ENCODE assay signal across 8 cellular contexts in the genomic region with DNA sequence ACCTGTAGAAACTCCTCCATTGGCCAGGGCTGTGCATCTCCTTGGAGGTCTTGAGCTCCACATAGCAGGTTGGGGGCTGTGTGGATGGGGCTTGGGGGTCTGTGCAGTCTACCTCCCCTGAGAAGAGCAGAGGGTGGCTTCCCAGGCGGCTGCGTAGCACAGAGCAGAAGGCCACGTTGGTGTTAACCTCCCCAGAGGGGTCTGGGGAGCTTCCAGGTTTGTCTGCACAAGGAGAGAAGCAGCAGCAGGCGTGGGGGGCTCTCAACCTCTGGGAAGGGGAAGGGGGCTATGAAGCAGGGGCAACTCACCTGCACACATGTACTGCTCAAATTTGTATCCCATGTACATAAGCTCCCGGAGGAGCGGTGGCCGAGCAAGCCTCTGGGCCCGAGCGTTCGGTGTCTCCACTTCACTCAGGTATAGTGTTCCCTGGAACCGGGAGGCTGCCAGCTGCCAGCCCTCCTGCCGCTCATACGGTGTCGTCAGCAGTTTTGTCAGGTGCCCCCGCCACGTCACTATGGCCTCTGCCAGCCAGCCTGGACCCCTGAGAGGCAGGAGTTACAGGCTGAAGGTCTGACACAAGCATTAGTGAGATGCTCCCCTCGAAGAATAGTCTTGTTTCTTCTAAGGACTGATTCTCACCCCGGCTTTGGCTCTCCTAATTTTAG. TPM values are rescaled to one million over a fixed set of nuclear protein-coding genes. Genes with fewer than 3 reads are reported as not detected.
A peak's percentile ranks its signal among the peaks of the same experiment; 100 is the strongest.
DNase-seq lines count a peak whose midpoint lies in the region; ATAC-seq and TF ChIP-seq lines count a peak whose summit lies in the region.

No MANE protein-coding gene starts in this region.

- peaks cover 16% of the 10 kb centered on the region for H3K4me1 Mint-ChIP-seq in type B pancreatic cell (ENCODE audit: unreplicated experiment)

- peaks cover 45 to 70% (median 53%) of the 10 kb centered on the region in 11 experiments for H3K36me3 ChIP-seq in BLaER1 treated with 17β-estradiol and CSF1 and Interleukin-3, amounts not matched to agents 10 nM and 100 nM

- H3K9me3 Mint-ChIP-seq in activated naive CD4-positive, alpha-beta T cell treated with anti-CD3 and anti-CD28 coated beads, Interleukin-2, amount 50 U/mL, for 72 hours: no peaks in the 10 kb centered on the region
- H3K9me3 Mint-ChIP-seq in type B pancreatic cell: no peaks in the 10 kb centered on the region

- H3K27ac ChIP-seq in BLaER1 treated with 17β-estradiol and CSF1 and Interleukin-3, amounts not matched to agents 10 nM and 100 nM: peak overlapping the region; percentile 79 to 96 (median 91); a peak in 21 of 22 replicates

- H3K27me3 ChIP-seq in BLaER1 treated with 17β-estradiol and CSF1 and Interleukin-3, amounts not matched to agents 10 nM and 100 nM: no peaks in the 10 kb centered on the region

- TF ChIP-seq CTCF in type B pancreatic cell (conservative IDR thresholded peaks at IDR 0.05): no peak

- peaks cover 0 to 7% (median 0%) of the 10 kb centered on the region in 11 experiments; a peak in 5 of 22 replicates for H3K9me3 ChIP-seq in BLaER1 treated with 17β-estradiol and CSF1 and Interleukin-3, amounts not matched to agents 10 nM and 100 nM (replicated peaks in 1 of 11)

- H3K27me3 Mint-ChIP-seq in type B pancreatic cell: no peaks in the 10 kb centered on the region

- peak overlapping the region; percentile 79 to 94 (median 88) for H3K9ac ChIP-seq in BLaER1 treated with 17β-estradiol and CSF1 and Interleukin-3, amounts not matched to agents 10 nM and 100 nM

- no peak for ATAC-seq in activated naive CD4-positive, alpha-beta T cell treated with anti-CD3 and anti-CD28 coated beads, Interleukin-2, amount 50 U/mL, for 72 hours
- ATAC-seq in left lobe of liver (peak; percentile 44), HG02610 (IDR thresholded peaks at IDR 0.05; ENCODE audit: unreplicated experiment) (no peak)

- DNase-seq in Jurkat, Clone E6-1 (ENCODE audit: low read depth, low spot score): no peak
- DNase-seq in activated naive CD4-positive, alpha-beta T cell treated with anti-CD3 and anti-CD28 coated beads, Interleukin-2, amount 50 U/mL, for 72 hours (ENCODE audit: low spot score in 2 of 2): no peak
- DNase-seq in left lobe of liver (ENCODE audit: low spot score): peak; percentile 67
- DNase-seq in type B pancreatic cell (ENCODE audit: extremely low spot score, unreplicated experiment): no peak
- DNase-seq in Kasumi-1 (lab: John Stamatoyannopoulos, UW): no peak
- DNase-seq in hepatic stellate cell (ENCODE audit: low spot score): no peak

- H4K20me1 ChIP-seq in BLaER1 treated with 17β-estradiol and CSF1 and Interleukin-3, amounts not matched to agents 10 nM and 100 nM: peaks cover 0 to 17% (median 0%) of the 10 kb centered on the region in 11 experiments; a peak in 4 of 22 replicates

- peak overlapping the region; percentile 76 to 99 (median 96) for H3K4me2 ChIP-seq in BLaER1 treated with 17β-estradiol and CSF1 and Interleukin-3, amounts not matched to agents 10 nM and 100 nM

- peak overlapping the region; percentile 98 for H3K4me3 Mint-ChIP-seq in type B pancreatic cell

- H3K36me3 Mint-ChIP-seq in activated naive CD4-positive, alpha-beta T cell treated with anti-CD3 and anti-CD28 coated beads, Interleukin-2, amount 50 U/mL, for 72 hours: peaks cover 5 to 7% of the 10 kb centered on the region in 2 donors
- H3K36me3 Mint-ChIP-seq in type B pancreatic cell: peaks cover 18% of the 10 kb centered on the region

- H3K27ac Mint-ChIP-seq in activated naive CD4-positive, alpha-beta T cell treated with anti-CD3 and anti-CD28 coated beads, Interleukin-2, amount 50 U/mL, for 72 hours: peak overlapping the region; percentile 100
- peak overlapping the region; percentile 100 for H3K27ac Mint-ChIP-seq in type B pancreatic cell

- H3K4me3 ChIP-seq in BLaER1 treated with 17β-estradiol and CSF1 and Interleukin-3, amounts not matched to agents 10 nM and 100 nM: peak overlapping the region; percentile 70 to 90 (median 78)
- H3K4me3 ChIP-seq in Jurkat, Clone E6-1 (ENCODE audit: low read length): peak overlapping the region; percentile 89

- H3K4me1 ChIP-seq in BLaER1 treated with 17β-estradiol and CSF1 and Interleukin-3, amounts not matched to agents 10 nM and 100 nM: peaks cover 32 to 40% (median 35%) of the 10 kb centered on the region in 10 experiments

RNA-seq across cellular contexts. Expression of a gene that starts 1.2 kb away (rescaled TPM):
- 21.5 TPM for polyA plus RNA-seq in Jurkat, Clone E6-1 (2012; ENCODE audit: insufficient read depth, insufficient read length)
- total RNA-seq in activated naive CD4-positive, alpha-beta T cell treated with anti-CD3 and anti-CD28 coated beads, Interleukin-2, amount 50 U/mL, for 72 hours: 10 to 100 TPM; 16.2 to 18.5 TPM
- total RNA-seq in left lobe of liver (15.5 TPM), type B pancreatic cell (ENCODE audit: low replicate concordance) (24.2 and 28.9 TPM in 2 replicates)

RNA-seq across cellular contexts. Expression of a gene that starts 11.1 kb away (rescaled TPM):
- polyA plus RNA-seq in Jurkat, Clone E6-1 (2012; ENCODE audit: insufficient read depth, insufficient read length): not detected
- 1 to 10 TPM; 4.1 to 8.1 TPM for total RNA-seq in activated naive CD4-positive, alpha-beta T cell treated with anti-CD3 and anti-CD28 coated beads, Interleukin-2, amount 50 U/mL, for 72 hours
- total RNA-seq in left lobe of liver (2,044 TPM), type B pancreatic cell (ENCODE audit: low replicate concordance) (5.2 and 9.7 TPM in 2 replicates)

RNA-seq across cellular contexts. Expression of a gene that starts 11.8 kb away (rescaled TPM):
- 93.3 TPM for polyA plus RNA-seq in Jurkat, Clone E6-1 (2012; ENCODE audit: insufficient read depth, insufficient read length)
- 100 to 1,000 TPM in 1 of 2 donors, 10 to 100 TPM in 1; 91.8 to 115 TPM for total RNA-seq in activated naive CD4-positive, alpha-beta T cell treated with anti-CD3 and anti-CD28 coated beads, Interleukin-2, amount 50 U/mL, for 72 hours
- 50.2 TPM for total RNA-seq in left lobe of liver
- 84.2 and 100 TPM in 2 replicates for total RNA-seq in type B pancreatic cell (ENCODE audit: low replicate concordance)

RNA-seq across cellular contexts. Expression of a gene that starts 12.0 kb away (rescaled TPM):
- polyA plus RNA-seq in Jurkat, Clone E6-1 (2012; ENCODE audit: insufficient read depth, insufficient read length): 208 TPM
- total RNA-seq in activated naive CD4-positive, alpha-beta T cell treated with anti-CD3 and anti-CD28 coated beads, Interleukin-2, amount 50 U/mL, for 72 hours: 10 to 100 TPM; 69.7 to 70.9 TPM
- total RNA-seq in left lobe of liver (15.3 TPM), type B pancreatic cell (ENCODE audit: low replicate concordance) (63.9 and 73.0 TPM in 2 replicates)

RNA-seq across cellular contexts. Expression of a gene that starts 24.8 kb away (rescaled TPM):
- polyA plus RNA-seq in Jurkat, Clone E6-1 (2012; ENCODE audit: insufficient read depth, insufficient read length): not detected
- total RNA-seq in activated naive CD4-positive, alpha-beta T cell treated with anti-CD3 and anti-CD28 coated beads, Interleukin-2, amount 50 U/mL, for 72 hours: 1 to 10 TPM; 1.9 to 3.6 TPM
- 1,916 TPM for total RNA-seq in left lobe of liver
- 7.8 and 13.6 TPM in 2 replicates for total RNA-seq in type B pancreatic cell (ENCODE audit: low replicate concordance)

Comparison
In these comparisons a context has a peak if more than half of its experiments do, and no peak if none do; other contexts are left out.
1. RNA of a gene that starts 11.1 kb away (total RNA-seq): 2,044 TPM in left lobe of liver (single experiment); 5.2 to 9.7 TPM in type B pancreatic cell and 4.1 to 8.1 TPM in activated naive CD4-positive, alpha-beta T cell treated with anti-CD3 and anti-CD28 coated beads, Interleukin-2, amount 50 U/mL, for 72 hours; every median in the first group is over 100 times any median in the second.